ENCODE assay signal across 23 cellular contexts in the genomic region with DNA sequence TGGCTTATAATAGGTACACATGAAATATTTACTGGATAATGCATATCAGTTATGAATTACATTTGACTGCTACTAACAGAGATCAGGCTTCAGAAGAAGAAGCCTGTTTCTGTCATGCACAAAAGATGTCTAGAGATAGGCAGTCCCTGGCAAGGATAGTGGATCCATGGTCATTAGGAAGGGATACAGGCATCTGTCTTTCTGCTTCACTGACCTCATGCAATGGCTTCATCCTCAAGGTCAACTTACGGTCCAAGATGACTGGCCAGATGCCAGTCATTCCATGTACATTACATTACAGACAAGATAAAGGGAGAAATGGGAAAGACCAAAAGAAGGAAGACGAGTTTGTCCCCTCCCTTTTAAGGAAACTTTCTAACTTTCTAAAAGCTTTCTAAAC.
DNase-seq lines count a peak whose midpoint lies in the region; FAIRE-seq and TF ChIP-seq lines count a peak whose summit lies in the region.
"Had no signal": no experiment of that assay in that cellular context is flagged by ENCODE, and none has a peak within 500 bp of the region (broad histone marks: within the 10 kb centered on the region; RNA-seq: fewer than 3 reads in every experiment).

No MANE protein-coding gene starts in this region.

- H3K27me3 Mint-ChIP-seq in chondrocyte (ENCODE audit: low read depth): no peaks in the 10 kb centered on the region
- H3K27me3 Mint-ChIP-seq in mesothelial cell of epicardium (ENCODE audit: low read depth): no peaks in the 10 kb centered on the region
- no peaks in the 10 kb centered on the region for H3K27me3 Mint-ChIP-seq in activated T-helper 1 cell treated with anti-CD3 and anti-CD28 coated beads, Interleukin-12 subunit alpha, Interleukin-12 subunit beta, Interleukin-2, Interleukin-4 antibody, amounts not matched to agents 30 ng/mL and 10 ng/mL and 1 ng/mL, durations not matched to agents 14 hours and 24 hours and 36 hours (ENCODE audit: insufficient read depth)

- H3K9me3 ChIP-seq in BE2C: no peaks in the 10 kb centered on the region
- H3K9me3 ChIP-seq in osteoblast (ENCODE audit: low read depth, low read length): no peaks in the 10 kb centered on the region
- H3K9me3 ChIP-seq in small intestine (ENCODE audit: control insufficient read depth, low read depth): no peaks in the 10 kb centered on the region
- H3K9me3 ChIP-seq: tibial nerve had no signal

- H3K4me3 ChIP-seq in BE2C (ENCODE audit: low read depth, low read length): no peak overlapping the region
- no peak overlapping the region for H3K4me3 ChIP-seq in osteoblast (ENCODE audit: insufficient read depth, low read length)
- H3K4me3 ChIP-seq in small intestine (ENCODE audit: low read depth in 1 of 2, low read length in 2 of 2): no peak overlapping the region
- H3K4me3 ChIP-seq: hepatocyte, SK-N-MC, tibial nerve had no signal

- no peak overlapping the region for H2AFZ ChIP-seq in osteoblast (ENCODE audit: low read length)
- H2AFZ ChIP-seq: hepatocyte had no signal

- H3K9me3 Mint-ChIP-seq in chondrocyte (ENCODE audit: low read depth) (no peaks in the 10 kb centered on the region), mesothelial cell of epicardium (no peaks in the 10 kb centered on the region)
- H3K9me3 Mint-ChIP-seq in activated T-helper 1 cell treated with anti-CD3 and anti-CD28 coated beads, Interleukin-12 subunit alpha, Interleukin-12 subunit beta, Interleukin-2, Interleukin-4 antibody, amounts not matched to agents 30 ng/mL and 10 ng/mL and 1 ng/mL, durations not matched to agents 14 hours and 24 hours and 36 hours: no peaks in the 10 kb centered on the region
- H3K9me3 Mint-ChIP-seq: central memory CD8-positive, alpha-beta T cell had no signal

- no peaks in the 10 kb centered on the region for H3K79me2 ChIP-seq in osteoblast (ENCODE audit: insufficient read depth, low read length)
- H3K79me2 ChIP-seq: hepatocyte had no signal

- H3K27ac ChIP-seq in osteoblast (ENCODE audit: low read depth, low read length) (no peak overlapping the region), small intestine (ENCODE audit: low read depth in 1 of 2, low read length in 1 of 2) (no peak overlapping the region)
- H3K27ac ChIP-seq: hepatocyte, SK-N-MC, tibial nerve had no signal

- H3K27ac Mint-ChIP-seq in chondrocyte (ENCODE audit: unreplicated experiment): peak overlapping the region; percentile 52
- peak overlapping the region; percentile 74 for H3K27ac Mint-ChIP-seq in mesothelial cell of epicardium
- no peak overlapping the region for H3K27ac Mint-ChIP-seq in activated T-helper 1 cell treated with anti-CD3 and anti-CD28 coated beads, Interleukin-12 subunit alpha, Interleukin-12 subunit beta, Interleukin-2, Interleukin-4 antibody, amounts not matched to agents 30 ng/mL and 10 ng/mL and 1 ng/mL, durations not matched to agents 14 hours and 24 hours and 36 hours

- peak; percentile 66 for DNase-seq in BE2C
- peak; percentile 35 for DNase-seq in LHCN-M2 (ENCODE audit: low read depth)
- DNase-seq in chondrocyte (ENCODE audit: low spot score): no peak
- DNase-seq in mesothelial cell of epicardium (ENCODE audit: low spot score in 2 of 2, unreplicated experiment in 2 of 2): no peak
- DNase-seq in NAMALWA (ENCODE audit: low spot score): no peak
- no peak for DNase-seq in osteoblast (ENCODE audit: insufficient read length, low spot score, missing footprints)
- no peak for DNase-seq in activated T-helper 1 cell treated with anti-CD3 and anti-CD28 coated beads, Interleukin-12 subunit alpha, Interleukin-12 subunit beta, Interleukin-2, Interleukin-4 antibody, amounts not matched to agents 30 ng/mL and 10 ng/mL and 1 ng/mL, durations not matched to agents 14 hours and 24 hours and 36 hours (ENCODE audit: low spot score)
- no peak for DNase-seq in small intestine
- DNase-seq: activated effector memory CD4-positive, alpha-beta T cell treated with anti-CD3 and anti-CD28 coated beads, Interleukin-2, amount 50 U/mL, for 16 hours; amniotic stem cell; effector memory CD4-positive, alpha-beta T cell; H7; KBM-7; NCI-H1092 treated with DMSO at 0.1 percent for 48 hours; NCI-H2107; NCI-H526; PC-3; stimulated activated naive CD8-positive, alpha-beta T cell treated with anti-CD3 and anti-CD28 coated beads, Interleukin-15, Interleukin-2, amounts not matched to agents 100 U/mL and 50 U/mL, for 24 hours; T1000 had no signal

- H3K4me1 Mint-ChIP-seq in chondrocyte (ENCODE audit: low read depth) (peaks cover 13% of the 10 kb centered on the region), mesothelial cell of epicardium (peaks cover 31% of the 10 kb centered on the region)
- no peaks in the 10 kb centered on the region for H3K4me1 Mint-ChIP-seq in activated T-helper 1 cell treated with anti-CD3 and anti-CD28 coated beads, Interleukin-12 subunit alpha, Interleukin-12 subunit beta, Interleukin-2, Interleukin-4 antibody, amounts not matched to agents 30 ng/mL and 10 ng/mL and 1 ng/mL, durations not matched to agents 14 hours and 24 hours and 36 hours (ENCODE audit: low read depth)
- H3K4me1 Mint-ChIP-seq: central memory CD8-positive, alpha-beta T cell had no signal

- TF ChIP-seq CTCF in BE2C (IDR thresholded peaks at IDR 0.05; ENCODE audit: low read depth, low read length) (no peak), chondrocyte (IDR thresholded peaks at IDR 0.05) (no peak), mesothelial cell of epicardium (IDR thresholded peaks at IDR 0.05; ENCODE audit: unreplicated experiment) (no peak), osteoblast (IDR thresholded peaks at IDR 0.05; ENCODE audit: extremely low read depth, low read depth, low read length) (no peak)

- intact Hi-C loops in activated T-helper 1 cell treated with anti-CD3 and anti-CD28 coated beads, Interleukin-12 subunit alpha, Interleukin-12 subunit beta, Interleukin-2, Interleukin-4 antibody, amounts not matched to agents 30 ng/mL and 10 ng/mL and 1 ng/mL, durations not matched to agents 14 hours and 24 hours and 36 hours (cut with micrococcal nuclease): no loop called here

- peaks cover 16% of the 10 kb centered on the region for H3K36me3 Mint-ChIP-seq in chondrocyte (ENCODE audit: low read depth)
- H3K36me3 Mint-ChIP-seq in mesothelial cell of epicardium: no peaks in the 10 kb centered on the region
- H3K36me3 Mint-ChIP-seq in activated T-helper 1 cell treated with anti-CD3 and anti-CD28 coated beads, Interleukin-12 subunit alpha, Interleukin-12 subunit beta, Interleukin-2, Interleukin-4 antibody, amounts not matched to agents 30 ng/mL and 10 ng/mL and 1 ng/mL, durations not matched to agents 14 hours and 24 hours and 36 hours (ENCODE audit: low read depth): no peaks in the 10 kb centered on the region

- H3K27me3 ChIP-seq in BE2C (peaks cover 11% of the 10 kb centered on the region), osteoblast (ENCODE audit: insufficient read depth, low read length) (no peaks in the 10 kb centered on the region), small intestine (ENCODE audit: control insufficient read depth in 2 of 2, insufficient read depth in 2 of 2, low read length in 2 of 2) (no peaks in the 10 kb centered on the region)
- H3K27me3 ChIP-seq: hepatocyte, tibial nerve had no signal

- peaks cover 2% of the 10 kb centered on the region for H3K4me1 ChIP-seq in BE2C
- peaks cover 10% of the 10 kb centered on the region for H3K4me1 ChIP-seq in osteoblast (ENCODE audit: insufficient read depth, low read length)
- H3K4me1 ChIP-seq in small intestine (ENCODE audit: control insufficient read depth in 2 of 2, insufficient read depth in 1 of 2, low read depth in 1 of 2, low read length in 1 of 2): no peaks in the 10 kb centered on the region
- H3K4me1 ChIP-seq: tibial nerve had no signal

- no peaks in the 10 kb centered on the region for H3K36me3 ChIP-seq in BE2C
- no peaks in the 10 kb centered on the region for H3K36me3 ChIP-seq in osteoblast (ENCODE audit: insufficient read depth, low read length)
- no peaks in the 10 kb centered on the region for H3K36me3 ChIP-seq in small intestine (ENCODE audit: control insufficient read depth in 2 of 2, insufficient read depth in 2 of 2, low read length in 2 of 2)
- H3K36me3 ChIP-seq: tibial nerve had no signal

- H3K4me3 Mint-ChIP-seq in chondrocyte (ENCODE audit: unreplicated experiment): no peak overlapping the region
- no peak overlapping the region for H3K4me3 Mint-ChIP-seq in mesothelial cell of epicardium
- no peak overlapping the region for H3K4me3 Mint-ChIP-seq in activated T-helper 1 cell treated with anti-CD3 and anti-CD28 coated beads, Interleukin-12 subunit alpha, Interleukin-12 subunit beta, Interleukin-2, Interleukin-4 antibody, amounts not matched to agents 30 ng/mL and 10 ng/mL and 1 ng/mL, durations not matched to agents 14 hours and 24 hours and 36 hours
- H3K4me3 Mint-ChIP-seq: central memory CD8-positive, alpha-beta T cell had no signal

- H3K4me2 ChIP-seq in osteoblast (ENCODE audit: insufficient read depth, low read length): no peak overlapping the region
- H3K4me2 ChIP-seq: hepatocyte had no signal

- WGBS in small intestine, 3 donors: 52 to 60% (median 57%) methylated on average over 2 of the region's 2 CpGs

- no peak for FAIRE-seq in small intestine (lab: Jason Lieb, UNC)

- no peaks in the 10 kb centered on the region for H4K20me1 ChIP-seq in osteoblast (ENCODE audit: insufficient read depth, low read length)

Comparison
In these comparisons a context has a peak if more than half of its experiments do, and no peak if none do; other contexts are left out.
1. DNase-seq: peak in BE2C (single experiment) and LHCN-M2 (single experiment); none in chondrocyte (single experiment), mesothelial cell of epicardium (0 of 2), NAMALWA (single experiment), osteoblast (single experiment), activated T-helper 1 cell treated with anti-CD3 and anti-CD28 coated beads, Interleukin-12 subunit alpha, Interleukin-12 subunit beta, Interleukin-2, Interleukin-4 antibody, amounts not matched to agents 30 ng/mL and 10 ng/mL and 1 ng/mL, durations not matched to agents 14 hours and 24 hours and 36 hours (single experiment) and small intestine (single experiment).